Comparison of ENCODE assay signal across 1 cellular context in the genomic region with DNA sequence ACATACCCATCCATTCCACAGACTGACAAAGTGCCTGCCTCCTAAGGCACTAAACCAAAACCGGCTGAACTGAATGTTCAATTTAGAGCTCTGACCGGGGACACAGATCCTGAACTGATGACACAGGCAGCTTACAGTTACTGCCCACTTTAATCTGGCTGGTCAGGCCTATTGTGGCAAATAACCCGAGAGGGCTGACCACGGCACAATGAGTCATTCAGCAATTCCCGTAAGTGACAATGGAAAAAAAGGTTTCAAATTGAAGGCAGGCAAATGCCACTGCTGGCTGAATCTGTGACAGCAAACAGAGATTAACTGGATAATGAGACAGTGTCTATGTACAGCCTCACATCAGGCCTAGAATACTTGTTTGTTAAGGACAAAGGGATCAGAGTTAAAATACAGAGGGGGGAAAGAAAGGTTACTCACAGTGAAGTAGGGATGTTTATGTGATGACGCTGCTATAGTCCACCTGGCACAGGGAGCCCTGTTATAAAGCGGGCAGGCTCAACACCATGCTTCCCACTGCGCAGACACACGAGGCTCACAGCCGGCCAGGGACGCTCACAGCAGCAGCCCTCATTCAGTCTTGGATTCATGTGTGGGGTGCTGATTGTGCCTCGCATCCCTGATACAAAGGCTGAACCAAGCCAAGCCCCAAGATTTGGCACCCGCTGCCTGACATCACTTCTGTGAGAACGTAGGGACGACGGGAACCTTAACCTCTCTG.
TF ChIP-seq lines count a peak whose summit lies in the region.

No MANE protein-coding gene starts in this region.

TF ChIP-seq in GM23338, 12 proteins besides CTCF, POLR2A, EP300 and RAD21 (continued from another document):
- TF ChIP-seq, protein P1, sequence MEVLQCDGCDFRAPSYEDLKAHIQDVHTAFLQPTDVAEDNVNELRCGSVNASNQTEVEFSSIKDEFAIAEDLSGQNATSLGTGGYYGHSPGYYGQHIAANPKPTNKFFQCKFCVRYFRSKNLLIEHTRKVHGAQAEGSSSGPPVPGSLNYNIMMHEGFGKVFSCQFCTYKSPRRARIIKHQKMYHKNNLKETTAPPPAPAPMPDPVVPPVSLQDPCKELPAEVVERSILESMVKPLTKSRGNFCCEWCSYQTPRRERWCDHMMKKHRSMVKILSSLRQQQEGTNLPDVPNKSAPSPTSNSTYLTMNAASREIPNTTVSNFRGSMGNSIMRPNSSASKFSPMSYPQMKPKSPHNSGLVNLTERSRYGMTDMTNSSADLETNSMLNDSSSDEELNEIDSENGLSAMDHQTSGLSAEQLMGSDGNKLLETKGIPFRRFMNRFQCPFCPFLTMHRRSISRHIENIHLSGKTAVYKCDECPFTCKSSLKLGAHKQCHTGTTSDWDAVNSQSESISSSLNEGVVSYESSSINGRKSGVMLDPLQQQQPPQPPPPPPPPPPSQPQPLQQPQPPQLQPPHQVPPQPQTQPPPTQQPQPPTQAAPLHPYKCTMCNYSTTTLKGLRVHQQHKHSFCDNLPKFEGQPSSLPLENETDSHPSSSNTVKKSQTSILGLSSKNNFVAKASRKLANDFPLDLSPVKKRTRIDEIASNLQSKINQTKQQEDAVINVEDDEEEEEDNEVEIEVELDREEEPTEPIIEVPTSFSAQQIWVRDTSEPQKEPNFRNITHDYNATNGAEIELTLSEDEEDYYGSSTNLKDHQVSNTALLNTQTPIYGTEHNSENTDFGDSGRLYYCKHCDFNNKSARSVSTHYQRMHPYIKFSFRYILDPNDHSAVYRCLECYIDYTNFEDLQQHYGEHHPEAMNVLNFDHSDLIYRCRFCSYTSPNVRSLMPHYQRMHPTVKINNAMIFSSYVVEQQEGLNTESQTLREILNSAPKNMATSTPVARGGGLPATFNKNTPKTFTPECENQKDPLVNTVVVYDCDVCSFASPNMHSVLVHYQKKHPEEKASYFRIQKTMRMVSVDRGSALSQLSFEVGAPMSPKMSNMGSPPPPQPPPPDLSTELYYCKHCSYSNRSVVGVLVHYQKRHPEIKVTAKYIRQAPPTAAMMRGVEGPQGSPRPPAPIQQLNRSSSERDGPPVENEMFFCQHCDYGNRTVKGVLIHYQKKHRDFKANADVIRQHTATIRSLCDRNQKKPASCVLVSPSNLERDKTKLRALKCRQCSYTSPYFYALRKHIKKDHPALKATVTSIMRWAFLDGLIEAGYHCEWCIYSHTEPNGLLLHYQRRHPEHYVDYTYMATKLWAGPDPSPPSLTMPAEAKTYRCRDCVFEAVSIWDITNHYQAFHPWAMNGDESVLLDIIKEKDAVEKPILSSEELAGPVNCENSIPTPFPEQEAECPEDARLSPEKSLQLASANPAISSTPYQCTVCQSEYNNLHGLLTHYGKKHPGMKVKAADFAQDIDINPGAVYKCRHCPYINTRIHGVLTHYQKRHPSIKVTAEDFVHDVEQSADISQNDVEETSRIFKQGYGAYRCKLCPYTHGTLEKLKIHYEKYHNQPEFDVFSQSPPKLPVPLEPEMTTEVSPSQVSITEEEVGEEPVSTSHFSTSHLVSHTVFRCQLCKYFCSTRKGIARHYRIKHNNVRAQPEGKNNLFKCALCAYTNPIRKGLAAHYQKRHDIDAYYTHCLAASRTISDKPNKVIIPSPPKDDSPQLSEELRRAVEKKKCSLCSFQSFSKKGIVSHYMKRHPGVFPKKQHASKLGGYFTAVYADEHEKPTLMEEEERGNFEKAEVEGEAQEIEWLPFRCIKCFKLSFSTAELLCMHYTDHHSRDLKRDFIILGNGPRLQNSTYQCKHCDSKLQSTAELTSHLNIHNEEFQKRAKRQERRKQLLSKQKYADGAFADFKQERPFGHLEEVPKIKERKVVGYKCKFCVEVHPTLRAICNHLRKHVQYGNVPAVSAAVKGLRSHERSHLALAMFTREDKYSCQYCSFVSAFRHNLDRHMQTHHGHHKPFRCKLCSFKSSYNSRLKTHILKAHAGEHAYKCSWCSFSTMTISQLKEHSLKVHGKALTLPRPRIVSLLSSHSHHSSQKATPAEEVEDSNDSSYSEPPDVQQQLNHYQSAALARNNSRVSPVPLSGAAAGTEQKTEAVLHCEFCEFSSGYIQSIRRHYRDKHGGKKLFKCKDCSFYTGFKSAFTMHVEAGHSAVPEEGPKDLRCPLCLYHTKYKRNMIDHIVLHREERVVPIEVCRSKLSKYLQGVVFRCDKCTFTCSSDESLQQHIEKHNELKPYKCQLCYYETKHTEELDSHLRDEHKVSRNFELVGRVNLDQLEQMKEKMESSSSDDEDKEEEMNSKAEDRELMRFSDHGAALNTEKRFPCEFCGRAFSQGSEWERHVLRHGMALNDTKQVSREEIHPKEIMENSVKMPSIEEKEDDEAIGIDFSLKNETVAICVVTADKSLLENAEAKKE (CRISPR knock-in tag; IDR thresholded peaks at IDR 0.05): no peak
- no peak for TF ChIP-seq JUNB (IDR thresholded peaks at IDR 0.05; ENCODE audit: unreplicated experiment)
